ENCODE assay signal across 8 cellular contexts in genomic region chr14:36767603-36768281, GRCh38.
DNase-seq lines count a peak whose midpoint lies in the region; ATAC-seq and TF ChIP-seq lines count a peak whose summit lies in the region.
"Had no signal": no experiment of that assay in that cellular context is flagged by ENCODE, and none has a peak within 500 bp of the region (broad histone marks: within the 10 kb centered on the region; RNA-seq: fewer than 3 reads in every experiment).

No MANE protein-coding gene starts in this region.

- H3K4me3 ChIP-seq in HUES48 (ENCODE audit: low read depth, low read length) (no peak overlapping the region), endodermal cell (ENCODE audit: low read length) (no peak overlapping the region), thymus (ENCODE audit: low read length) (no peak overlapping the region), mucosa of descending colon (no peak overlapping the region)

- H3K27me3 ChIP-seq in HUES48 (ENCODE audit: control insufficient read depth, insufficient read depth, low read length) (no peaks in the 10 kb centered on the region), endodermal cell (ENCODE audit: control insufficient read depth, insufficient read depth, low read length, poor library complexity, severe bottlenecking) (no peaks in the 10 kb centered on the region), thymus (ENCODE audit: control insufficient read depth, insufficient read depth) (no peaks in the 10 kb centered on the region)

- no peaks in the 10 kb centered on the region for H3K9me3 Mint-ChIP-seq in endodermal cell

- H3K36me3 ChIP-seq in HUES48 (ENCODE audit: control insufficient read depth, insufficient read depth, low read length), result no peaks in the 10 kb centered on the region
- H3K36me3 ChIP-seq in endodermal cell (ENCODE audit: control insufficient read depth, insufficient read depth, low read length), result no peaks in the 10 kb centered on the region
- H3K36me3 ChIP-seq in thymus (ENCODE audit: control insufficient read depth, insufficient read depth), result no peaks in the 10 kb centered on the region
- no peaks in the 10 kb centered on the region for H3K36me3 ChIP-seq in mucosa of descending colon (ENCODE audit: low read depth)

- H3K27ac Mint-ChIP-seq in endodermal cell, result peak overlapping the region; percentile 92

- H3K4me1 ChIP-seq in HUES48 (ENCODE audit: control insufficient read depth, insufficient read depth, low read length) (peaks cover 14% of the 10 kb centered on the region), endodermal cell (ENCODE audit: control insufficient read depth, insufficient read depth, low read length) (peaks cover 19% of the 10 kb centered on the region), thymus (ENCODE audit: control insufficient read depth, insufficient read depth, low read length) (no peaks in the 10 kb centered on the region), mucosa of descending colon (ENCODE audit: low read depth) (no peaks in the 10 kb centered on the region)

- H3K27ac ChIP-seq in HUES48 (ENCODE audit: low read depth, low read length) (peak overlapping the region; percentile 78), endodermal cell (ENCODE audit: low read depth, low read length) (peak overlapping the region; percentile 36), thymus (ENCODE audit: low read depth) (peak overlapping the region; percentile 46), substantia nigra (ENCODE audit: low read depth, low read length, poor library complexity, severe bottlenecking) (no peak overlapping the region)

- no peaks in the 10 kb centered on the region for H3K36me3 Mint-ChIP-seq in endodermal cell (ENCODE audit: low read depth)

- TF ChIP-seq CTCF in endodermal cell (conservative IDR thresholded peaks at IDR 0.05) (no peak), mucosa of descending colon (IDR thresholded peaks at IDR 0.05) (no peak)

- H3K4me1 Mint-ChIP-seq in endodermal cell, result peaks cover 44% of the 10 kb centered on the region

- H3K27me3 Mint-ChIP-seq in endodermal cell (ENCODE audit: insufficient read depth), result no peaks in the 10 kb centered on the region

- ATAC-seq in mucosa of descending colon, result no peak

- no peaks in the 10 kb centered on the region for H3K9me3 ChIP-seq in HUES48 (ENCODE audit: control insufficient read depth, insufficient read depth, low read length)
- no peaks in the 10 kb centered on the region for H3K9me3 ChIP-seq in endodermal cell (ENCODE audit: control insufficient read depth, low read length)
- no peaks in the 10 kb centered on the region for H3K9me3 ChIP-seq in thymus (ENCODE audit: control insufficient read depth)
- H3K9me3 ChIP-seq in mucosa of descending colon, result no peaks in the 10 kb centered on the region

- 43 to 57% methylated on average over 6 to 7 of the region's 7 CpGs for WGBS in endodermal cell (ENCODE audit: insufficient coverage in 1 of 2, insufficient read length in 1 of 2), 2 experiments
- 75% methylated on average over 7 of the region's 7 CpGs for WGBS in thymus

- H3K9ac ChIP-seq in HUES48 (ENCODE audit: low read depth, low read length), result no peak overlapping the region
- peak overlapping the region; percentile 45 for H3K9ac ChIP-seq in endodermal cell (ENCODE audit: extremely low read depth, low read length, poor library complexity, severe bottlenecking)

- H3K4me3 Mint-ChIP-seq in endodermal cell, result no peak overlapping the region

- DNase-seq in NCI-H345 (lab: John Stamatoyannopoulos, UW) (peak; percentile 90), endodermal cell (peak; percentile 73), mucosa of descending colon (no peak), substantia nigra (lab: John Stamatoyannopoulos, UW) (no peak)
- DNase-seq in activated CD8-positive, alpha-beta memory T cell treated with anti-CD3 and anti-CD28 coated beads, Interleukin-2, amount 50 U/mL, for 48 hours, result no peak
- DNase-seq: activated naive CD4-positive, alpha-beta T cell treated with Interleukin-2 at 50 U/mL for 16 hours had no signal

- intact Hi-C loops in mucosa of descending colon (cut with DNase I, micrococcal nuclease), result no loop called here

Comparison
In these comparisons a context has a peak if more than half of its experiments do, and no peak if none do; other contexts are left out.
1. DNase-seq: peak in NCI-H345 (single experiment) and endodermal cell (single experiment); none in activated CD8-positive, alpha-beta memory T cell treated with anti-CD3 and anti-CD28 coated beads, Interleukin-2, amount 50 U/mL, for 48 hours (single experiment), mucosa of descending colon (0 of 3) and substantia nigra (0 of 49).